Comparison of ENCODE assay signal across 12 cellular contexts in the genomic region with DNA sequence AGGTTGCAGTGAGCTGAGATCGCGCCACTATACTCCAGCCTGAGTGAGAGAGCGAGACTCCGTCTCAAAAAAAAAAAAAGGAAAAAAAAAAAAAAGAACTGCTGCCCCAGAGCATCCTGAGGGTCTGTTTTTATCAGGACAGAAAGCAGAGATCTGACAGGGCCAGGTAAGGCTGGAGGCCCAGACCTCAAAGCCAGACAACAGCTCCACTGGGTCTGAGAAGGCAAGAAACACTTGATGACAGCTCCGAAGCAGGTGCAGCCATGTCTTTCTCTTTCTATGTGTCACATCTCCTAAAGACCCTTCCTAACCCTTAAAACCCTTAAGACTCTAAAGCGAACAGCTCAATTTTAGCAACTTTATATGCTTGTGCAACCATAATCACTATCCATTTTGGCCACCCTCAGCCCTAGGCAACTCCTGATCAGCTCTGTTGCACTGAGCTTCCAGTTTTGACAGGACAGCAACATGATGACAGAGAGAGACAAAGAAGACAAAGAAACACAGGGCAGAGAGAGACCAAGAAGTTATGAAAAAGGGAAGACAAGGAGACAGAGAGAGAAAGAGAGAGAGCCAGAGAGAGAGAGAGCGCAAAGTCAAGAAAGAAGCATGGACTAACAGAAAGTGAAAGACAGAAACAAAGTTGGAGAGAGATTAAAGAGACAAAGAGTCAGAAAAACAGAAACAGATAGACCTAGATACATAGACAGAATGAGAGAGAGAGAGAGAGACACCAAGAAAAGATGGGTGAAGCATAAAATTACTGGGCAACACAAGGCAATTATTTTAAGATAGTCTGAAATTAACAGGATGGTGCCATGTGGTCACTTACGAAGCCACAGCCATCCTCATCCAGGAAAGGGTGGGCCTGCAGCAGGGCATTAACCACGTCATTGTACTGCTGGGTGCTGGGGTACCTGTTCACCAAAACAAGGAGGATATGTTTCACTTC.
DNase-seq lines count a peak whose midpoint lies in the region; ATAC-seq and TF ChIP-seq lines count a peak whose summit lies in the region.
"Had no signal": no experiment of that assay in that cellular context is flagged by ENCODE, and none has a peak within 500 bp of the region (broad histone marks: within the 10 kb centered on the region; RNA-seq: fewer than 3 reads in every experiment).

No MANE protein-coding gene starts in this region.

- intact Hi-C loops in tibial artery (cut with DNase I; ENCODE audit: low total_unique reads), result no loop called here

- H3K36me3 Mint-ChIP-seq in stimulated activated effector memory CD8-positive, alpha-beta T cell treated with anti-CD3 and anti-CD28 coated beads, Interleukin-12 subunit alpha, Interleukin-12 subunit beta, amount 100 ng/mL, for 72 hours, result peaks cover 70% of the 10 kb centered on the region

- H3K9me3 ChIP-seq in effector memory CD4-positive, alpha-beta T cell (ENCODE audit: control insufficient read depth, low read length), result no peaks in the 10 kb centered on the region
- H3K9me3 ChIP-seq in tibial artery, result no peaks in the 10 kb centered on the region

- H3K27ac Mint-ChIP-seq in stimulated activated effector memory CD8-positive, alpha-beta T cell treated with anti-CD3 and anti-CD28 coated beads, Interleukin-12 subunit alpha, Interleukin-12 subunit beta, amount 100 ng/mL, for 72 hours, result peak overlapping the region; percentile 91

- H3K4me1 ChIP-seq in effector memory CD4-positive, alpha-beta T cell (ENCODE audit: control insufficient read depth, insufficient read depth, low read length, poor library complexity, severe bottlenecking), result peaks cover 7% of the 10 kb centered on the region
- no peaks in the 10 kb centered on the region for H3K4me1 ChIP-seq in tibial artery

- H3K4me1 Mint-ChIP-seq in stimulated activated effector memory CD8-positive, alpha-beta T cell treated with anti-CD3 and anti-CD28 coated beads, Interleukin-12 subunit alpha, Interleukin-12 subunit beta, amount 100 ng/mL, for 72 hours, result peaks cover 47% of the 10 kb centered on the region

- ATAC-seq in stimulated activated effector memory CD8-positive, alpha-beta T cell treated with anti-CD3 and anti-CD28 coated beads, Interleukin-12 subunit alpha, Interleukin-12 subunit beta, amount 100 ng/mL, for 72 hours, result peak; percentile 87
- ATAC-seq in HG03439 (IDR thresholded peaks at IDR 0.05; ENCODE audit: unreplicated experiment), result no peak
- ATAC-seq: esophagus mucosa, SK-N-SH treated with all-trans-retinoic acid at 6 μM for 48 hours had no signal

- peak overlapping the region; percentile 69 for H3K4me3 Mint-ChIP-seq in stimulated activated effector memory CD8-positive, alpha-beta T cell treated with anti-CD3 and anti-CD28 coated beads, Interleukin-12 subunit alpha, Interleukin-12 subunit beta, amount 100 ng/mL, for 72 hours

- no peaks in the 10 kb centered on the region for H3K36me3 ChIP-seq in effector memory CD4-positive, alpha-beta T cell (ENCODE audit: control insufficient read depth, insufficient read depth, low read length)
- no peaks in the 10 kb centered on the region for H3K36me3 ChIP-seq in tibial artery

- peak overlapping the region; percentile 22 for H3K4me3 ChIP-seq in effector memory CD4-positive, alpha-beta T cell (ENCODE audit: insufficient read depth, low read depth, low read length, poor library complexity, severe bottlenecking)
- no peak overlapping the region for H3K4me3 ChIP-seq in foreskin fibroblast (ENCODE audit: low read depth in 1 of 2, low read length in 2 of 2)
- H3K4me3 ChIP-seq in tibial artery, result no peak overlapping the region

- H3K9me3 Mint-ChIP-seq in stimulated activated effector memory CD8-positive, alpha-beta T cell treated with anti-CD3 and anti-CD28 coated beads, Interleukin-12 subunit alpha, Interleukin-12 subunit beta, amount 100 ng/mL, for 72 hours, result no peaks in the 10 kb centered on the region

- H3K27ac ChIP-seq in effector memory CD4-positive, alpha-beta T cell (ENCODE audit: insufficient read depth, low read length, poor library complexity, severe bottlenecking), result peak overlapping the region; percentile 11
- H3K27ac ChIP-seq in tibial artery, result no peak overlapping the region

- no peaks in the 10 kb centered on the region for H3K27me3 ChIP-seq in effector memory CD4-positive, alpha-beta T cell (replicated peaks; ENCODE audit: control insufficient read depth, insufficient read depth, low read length, poor library complexity, severe bottlenecking)
- no peaks in the 10 kb centered on the region for H3K27me3 ChIP-seq in tibial artery

- DNase-seq in activated effector memory CD4-positive, alpha-beta T cell treated with anti-CD3 and anti-CD28 coated beads, Interleukin-2, amount 50 U/mL, for 16 hours, result peak; percentile 68
- no peak for DNase-seq in activated effector memory CD4-positive, alpha-beta T cell treated with Interleukin-2 at 50 U/mL for 16 hours
- peak in 3 of 5 experiments; percentile 27 to 86 (median 56) for DNase-seq in T-helper 2 cell
- DNase-seq in effector memory CD4-positive, alpha-beta T cell, result peak; percentile 12 to 29 (median 21)
- no peak for DNase-seq in stimulated activated effector memory CD8-positive, alpha-beta T cell treated with anti-CD3 and anti-CD28 coated beads, Interleukin-12 subunit alpha, Interleukin-12 subunit beta, amount 100 ng/mL, for 72 hours (ENCODE audit: low spot score in 2 of 2)
- DNase-seq in foreskin fibroblast, result no peak
- DNase-seq in tibial artery, result no peak
- DNase-seq: cerebellar nuclear complex, NCI-H146 had no signal

- no peak for TF ChIP-seq CTCF in foreskin fibroblast (IDR thresholded peaks at IDR 0.05; ENCODE audit: low read depth, low read length)
- TF ChIP-seq CTCF in tibial artery (IDR thresholded peaks at IDR 0.05), result no peak

Comparison
In these comparisons a context has a peak if more than half of its experiments do, and no peak if none do; other contexts are left out.
1. DNase-seq: peak in activated effector memory CD4-positive, alpha-beta T cell treated with anti-CD3 and anti-CD28 coated beads, Interleukin-2, amount 50 U/mL, for 16 hours (single experiment), T-helper 2 cell (3 of 5) and effector memory CD4-positive, alpha-beta T cell (3 of 3); none in activated effector memory CD4-positive, alpha-beta T cell treated with Interleukin-2 at 50 U/mL for 16 hours (single experiment), stimulated activated effector memory CD8-positive, alpha-beta T cell treated with anti-CD3 and anti-CD28 coated beads, Interleukin-12 subunit alpha, Interleukin-12 subunit beta, amount 100 ng/mL, for 72 hours (0 of 2), foreskin fibroblast (0 of 2) and tibial artery (0 of 2).